ENCODE assay signal across 8 cellular contexts in the genomic region with DNA sequence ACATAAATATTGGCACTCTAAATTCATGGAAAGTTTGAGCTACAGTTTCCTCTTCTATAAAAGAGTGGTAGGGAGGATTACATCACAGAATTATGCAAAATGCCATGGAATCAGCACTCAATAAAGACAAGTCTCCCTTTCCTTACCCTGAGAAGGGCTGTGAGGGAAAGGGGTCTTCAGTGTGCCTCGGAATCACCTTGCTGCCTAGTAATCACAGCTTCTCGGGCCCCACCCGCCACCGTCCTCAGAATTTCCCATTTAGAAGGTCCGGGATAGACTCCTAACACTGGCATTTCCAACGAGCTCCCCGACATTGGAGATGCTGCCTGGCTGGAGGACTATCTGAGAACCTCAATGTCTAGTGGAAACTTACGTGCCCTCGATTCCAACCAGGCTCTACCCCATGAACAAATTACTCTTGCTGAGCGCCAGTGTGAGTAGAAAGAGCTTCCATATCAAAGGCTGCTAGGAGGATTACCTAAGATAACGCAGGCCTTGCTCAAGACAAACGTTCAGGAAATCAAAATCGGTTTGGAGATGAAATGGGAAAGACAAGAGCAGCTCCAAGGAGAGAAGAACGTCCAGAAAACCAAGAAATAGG.
DNase-seq lines count a peak whose midpoint lies in the region; ATAC-seq, FAIRE-seq and TF ChIP-seq lines count a peak whose summit lies in the region.

No MANE protein-coding gene starts in this region.

- H3K9me3 ChIP-seq in Peyer's patch (no peaks in the 10 kb centered on the region), muscle layer of colon (ENCODE audit: low read length) (no peaks in the 10 kb centered on the region)

- H3K27ac ChIP-seq in Peyer's patch, result peak overlapping the region; percentile 96 to 98 (median 97)
- H3K27ac ChIP-seq in muscle layer of colon (ENCODE audit: low read depth, low read length), result peak overlapping the region; percentile 67

- no peak for TF ChIP-seq CTCF in Peyer's patch (IDR thresholded peaks at IDR 0.05)
- TF ChIP-seq CTCF in bronchial epithelial cell (IDR thresholded peaks at IDR 0.05; ENCODE audit: insufficient read depth, low read length, severe bottlenecking), result no peak

- peak overlapping the region; percentile 54 to 67 (median 58) for H3K4me3 ChIP-seq in Peyer's patch
- H3K4me3 ChIP-seq in bronchial epithelial cell (ENCODE audit: low read depth, low read length), result peak overlapping the region; percentile 22
- peak overlapping the region; percentile 32 to 38 for H3K4me3 ChIP-seq in muscle layer of colon (ENCODE audit: low read depth in 1 of 2, low read length in 2 of 2)

- no peak for ATAC-seq in HG03097 (IDR thresholded peaks at IDR 0.05; ENCODE audit: low FRiP score, unreplicated experiment)
- no peak for ATAC-seq in HG02588 (IDR thresholded peaks at IDR 0.05; ENCODE audit: unreplicated experiment)

- H3K9ac ChIP-seq in muscle layer of colon (ENCODE audit: low read length), result no peak overlapping the region

- H3K4me1 ChIP-seq in Peyer's patch (peaks cover 0 to 24% (median 5%) of the 10 kb centered on the region in 4 donors), muscle layer of colon (ENCODE audit: insufficient read depth, low read length) (peaks cover 39% of the 10 kb centered on the region)

- H3K27me3 ChIP-seq in Peyer's patch (no peaks in the 10 kb centered on the region), bronchial epithelial cell (ENCODE audit: control insufficient read depth, insufficient read depth, low read length) (no peaks in the 10 kb centered on the region), muscle layer of colon (ENCODE audit: control insufficient read depth in 1 of 2, insufficient read depth in 2 of 2, low read length in 2 of 2) (no peaks in the 10 kb centered on the region)

- FAIRE-seq in bronchial epithelial cell (lab: Jason Lieb, UNC), result no peak

- TF ChIP-seq POLR2A in Peyer's patch (IDR thresholded peaks at IDR 0.05), result no peak

- no peaks in the 10 kb centered on the region for H3K36me3 ChIP-seq in Peyer's patch
- H3K36me3 ChIP-seq in bronchial epithelial cell (ENCODE audit: control insufficient read depth, insufficient read depth, low read length), result no peaks in the 10 kb centered on the region
- H3K36me3 ChIP-seq in muscle layer of colon (ENCODE audit: insufficient read depth, low read length), result no peaks in the 10 kb centered on the region

- peak; percentile 23 for DNase-seq in NCI-H510A treated with DMSO at 0.1 percent for 48 hours (lab: John Stamatoyannopoulos, UW)
- DNase-seq in NCI-H510A (lab: John Stamatoyannopoulos, UW), result no peak
- DNase-seq in Peyer's patch, result peak in 2 of 3 donors; percentile 21 to 60
- peak; percentile 53 for DNase-seq in bronchial epithelial cell (ENCODE audit: low read depth)
- DNase-seq in A172 (ENCODE audit: low spot score), result no peak

Comparison
In these comparisons a context has a peak if more than half of its experiments do, and no peak if none do; other contexts are left out.
1. DNase-seq: peak in NCI-H510A treated with DMSO at 0.1 percent for 48 hours (single experiment), Peyer's patch (2 of 3) and bronchial epithelial cell (single experiment); none in NCI-H510A (single experiment) and A172 (single experiment).
2. Peak in every context shown above with its lines, with median percentiles within 50 percentile points of each other: H3K4me3 ChIP-seq.